Comparison of ENCODE assay signal across 11 cellular contexts in genomic region chr4:122583906-122584305, GRCh38. TPM values are rescaled to one million over a fixed set of nuclear protein-coding genes. Genes with fewer than 3 reads are reported as not detected.
DNase-seq lines count a peak whose midpoint lies in the region; ATAC-seq and TF ChIP-seq lines count a peak whose summit lies in the region.
"Had no signal": no experiment of that assay in that cellular context is flagged by ENCODE, and none has a peak within 500 bp of the region (broad histone marks: within the 10 kb centered on the region; RNA-seq: fewer than 3 reads in every experiment).

No MANE protein-coding gene starts in this region.

- in situ Hi-C loops in SK-MEL-5 (cut with HindIII; ENCODE audit: low pct_unique_long_range_greater_than_20kb, low sequenced_read_pairs): no loop called here

- no peak for ATAC-seq in HG03097 (IDR thresholded peaks at IDR 0.05; ENCODE audit: low FRiP score, unreplicated experiment)
- ATAC-seq: A549 had no signal

- H3K36me3 Mint-ChIP-seq in activated CD4-positive, alpha-beta T cell treated with anti-CD3 and anti-CD28 coated beads, Interleukin-2, amount 10 ng/mL, durations not matched to agents 24 days and 14 days (ENCODE audit: low read depth): peaks cover 3% of the 10 kb centered on the region

- H3K9me3 Mint-ChIP-seq in activated CD4-positive, alpha-beta T cell treated with anti-CD3 and anti-CD28 coated beads, Interleukin-2, amount 10 ng/mL, durations not matched to agents 24 days and 14 days: peaks cover 8% of the 10 kb centered on the region

- no peaks in the 10 kb centered on the region for H3K4me1 ChIP-seq in ascending aorta
- H3K4me1 ChIP-seq: upper lobe of left lung had no signal

- no peaks in the 10 kb centered on the region for H3K27me3 ChIP-seq in ascending aorta
- H3K27me3 ChIP-seq: upper lobe of left lung had no signal

- H3K4me3 Mint-ChIP-seq in activated CD4-positive, alpha-beta T cell treated with anti-CD3 and anti-CD28 coated beads, Interleukin-2, amount 10 ng/mL, durations not matched to agents 24 days and 14 days: peak overlapping the region; percentile 64

- H3K27ac ChIP-seq in ascending aorta: no peak overlapping the region
- H3K27ac ChIP-seq: A549, upper lobe of left lung had no signal

- TF ChIP-seq CTCF in epithelial cell of esophagus (IDR thresholded peaks at IDR 0.05; ENCODE audit: insufficient read depth, low read depth, low read length, missing control alignments) (no peak), ascending aorta (IDR thresholded peaks at IDR 0.05) (no peak)

- no peaks in the 10 kb centered on the region for H3K9me3 ChIP-seq in ascending aorta
- H3K9me3 ChIP-seq: A549, upper lobe of left lung had no signal

- no peak overlapping the region for H3K4me3 ChIP-seq in epithelial cell of esophagus (ENCODE audit: low read length)
- no peak overlapping the region for H3K4me3 ChIP-seq in ascending aorta
- H3K4me3 ChIP-seq: A549, upper lobe of left lung had no signal

- no peaks in the 10 kb centered on the region for H3K36me3 ChIP-seq in ascending aorta
- H3K36me3 ChIP-seq: upper lobe of left lung had no signal

- peaks cover 58% of the 10 kb centered on the region for H3K4me1 Mint-ChIP-seq in activated CD4-positive, alpha-beta T cell treated with anti-CD3 and anti-CD28 coated beads, Interleukin-2, amount 10 ng/mL, durations not matched to agents 24 days and 14 days

- intact Hi-C loops in activated CD4-positive, alpha-beta T cell treated with anti-CD3 and anti-CD28 coated beads, Interleukin-2, amount 10 ng/mL, durations not matched to agents 24 days and 14 days (cut with micrococcal nuclease): loop anchor here (1.0 to 2.0 kb wide), 4 partner anchors 19 to 126 kb away; no protein-coding TSS in a partner anchor
- intact Hi-C loops in ascending aorta (cut with DNase I): no loop called here

- H3K27ac Mint-ChIP-seq in activated CD4-positive, alpha-beta T cell treated with anti-CD3 and anti-CD28 coated beads, Interleukin-2, amount 10 ng/mL, durations not matched to agents 24 days and 14 days: peak overlapping the region; percentile 95

- no peaks in the 10 kb centered on the region for H3K27me3 Mint-ChIP-seq in activated CD4-positive, alpha-beta T cell treated with anti-CD3 and anti-CD28 coated beads, Interleukin-2, amount 10 ng/mL, durations not matched to agents 24 days and 14 days

- DNase-seq in activated CD4-positive, alpha-beta T cell treated with anti-CD3 and anti-CD28 coated beads, Interleukin-2, amount 10 ng/mL, durations not matched to agents 24 days and 14 days: peak; percentile 56
- DNase-seq in activated CD4-positive, alpha-beta T cell treated with anti-CD3 and anti-CD28 coated beads, Interleukin-2, amount 50 U/mL, for 4 hours: no peak
- DNase-seq in SK-MEL-5 (ENCODE audit: low read depth, low spot score) (peak; percentile 66), epithelial cell of esophagus (ENCODE audit: low read depth) (peak; percentile 39), renal cortical epithelial cell (ENCODE audit: low read depth) (peak; percentile 11), GOT3 (lab: John Stamatoyannopoulos, UW) (no peak), ascending aorta (ENCODE audit: low spot score in 2 of 2) (no peak)

RNA-seq across cellular contexts. Expression of gene IL21, which starts 37.0 kb away (rescaled TPM):
- 93.8 and 95.3 TPM in 2 replicates for total RNA-seq in activated CD4-positive, alpha-beta T cell treated with anti-CD3 and anti-CD28 coated beads, Interleukin-2, amount 10 ng/mL, durations not matched to agents 24 days and 14 days
- total RNA-seq in SK-MEL-5 (2014; rRNA removed; shearing (Covaris generic)): not detected in 2 replicates
- not detected in 2 replicates for polyA plus RNA-seq in SK-MEL-5 (2015; cell fraction: cytosol; rRNA removed)
- not detected in 2 replicates for polyA plus RNA-seq in SK-MEL-5 (2015; cell fraction: nucleus; rRNA removed)
- total RNA-seq in renal cortical epithelial cell: not detected in 2 replicates
- not detected for total RNA-seq in ascending aorta
- total RNA-seq: dermis microvascular lymphatic vessel endothelial cell, upper lobe of left lung had no signal
- polyA plus RNA-seq: A549 had no signal

Comparison
In these comparisons a context has a peak if more than half of its experiments do, and no peak if none do; other contexts are left out.
1. DNase-seq: peak in activated CD4-positive, alpha-beta T cell treated with anti-CD3 and anti-CD28 coated beads, Interleukin-2, amount 10 ng/mL, durations not matched to agents 24 days and 14 days (single experiment), SK-MEL-5 (single experiment), epithelial cell of esophagus (single experiment) and renal cortical epithelial cell (single experiment); none in activated CD4-positive, alpha-beta T cell treated with anti-CD3 and anti-CD28 coated beads, Interleukin-2, amount 50 U/mL, for 4 hours (0 of 2), GOT3 (single experiment) and ascending aorta (0 of 2).
2. RNA of gene IL21, which starts 37.0 kb away (total RNA-seq): 93.8 to 95.3 TPM in activated CD4-positive, alpha-beta T cell treated with anti-CD3 and anti-CD28 coated beads, Interleukin-2, amount 10 ng/mL, durations not matched to agents 24 days and 14 days; not detected in SK-MEL-5, not detected in renal cortical epithelial cell and not detected in ascending aorta (single experiment); every median in the first group is over 10 times any median in the second.